Comparison of ENCODE assay signal across 1 cellular context in the genomic region with DNA sequence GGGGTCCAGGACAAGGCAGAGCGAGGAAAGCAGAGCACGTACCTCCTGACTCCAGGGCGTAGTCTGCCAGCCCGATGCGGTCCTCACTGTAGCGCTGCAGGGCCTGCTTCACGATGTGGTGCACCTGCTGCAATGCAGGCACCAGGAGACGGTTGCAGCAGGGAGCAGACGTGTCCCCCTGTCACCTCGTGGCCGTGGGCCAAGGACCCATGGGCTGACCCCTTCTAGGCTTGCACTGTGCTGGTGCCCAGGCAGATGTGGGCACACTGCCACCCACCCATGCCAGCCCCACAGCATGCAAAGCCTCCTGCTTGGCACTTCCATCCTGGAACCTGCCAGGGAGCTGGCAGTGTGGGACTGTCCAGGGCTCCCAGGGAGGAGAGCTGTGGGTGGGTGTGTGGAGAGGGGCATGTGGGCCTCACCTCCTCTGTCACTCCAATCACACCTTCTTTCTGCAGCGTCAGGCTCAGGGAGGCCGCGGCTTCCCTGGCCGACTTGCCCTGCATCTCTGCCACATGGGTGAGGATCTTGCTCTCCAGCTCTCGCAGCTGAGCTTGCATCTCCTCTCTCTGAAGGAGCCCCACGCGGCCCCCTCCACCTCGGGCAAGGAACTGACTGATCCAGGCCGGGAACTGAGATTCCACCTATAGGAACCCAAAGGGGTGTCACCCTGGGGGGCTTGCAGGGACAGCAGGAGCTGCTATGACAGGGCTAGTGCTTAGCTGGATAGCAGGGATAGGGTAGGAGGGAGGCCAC.
TF ChIP-seq lines count a peak whose summit lies in the region.

No MANE protein-coding gene starts in this region.

TF ChIP-seq in IMR-90, 13 proteins besides CTCF, POLR2A, EP300 and RAD21:
- TF ChIP-seq CEBPB (IDR thresholded peaks at IDR 0.05; ENCODE audit: low read depth, low read length): no peak
- TF ChIP-seq BHLHE40 (IDR thresholded peaks at IDR 0.05; ENCODE audit: low read depth, low read length): no peak
- TF ChIP-seq FOS (IDR thresholded peaks at IDR 0.05; ENCODE audit: low read depth, low read length): no peak
- TF ChIP-seq, protein P1, sequence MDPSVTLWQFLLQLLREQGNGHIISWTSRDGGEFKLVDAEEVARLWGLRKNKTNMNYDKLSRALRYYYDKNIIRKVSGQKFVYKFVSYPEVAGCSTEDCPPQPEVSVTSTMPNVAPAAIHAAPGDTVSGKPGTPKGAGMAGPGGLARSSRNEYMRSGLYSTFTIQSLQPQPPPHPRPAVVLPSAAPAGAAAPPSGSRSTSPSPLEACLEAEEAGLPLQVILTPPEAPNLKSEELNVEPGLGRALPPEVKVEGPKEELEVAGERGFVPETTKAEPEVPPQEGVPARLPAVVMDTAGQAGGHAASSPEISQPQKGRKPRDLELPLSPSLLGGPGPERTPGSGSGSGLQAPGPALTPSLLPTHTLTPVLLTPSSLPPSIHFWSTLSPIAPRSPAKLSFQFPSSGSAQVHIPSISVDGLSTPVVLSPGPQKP (IDR thresholded peaks at IDR 0.05; ENCODE audit: borderline replicate concordance, low read depth, low read length): no peak
- no peak for TF ChIP-seq CHD1 (IDR thresholded peaks at IDR 0.05; ENCODE audit: low read depth, low read length)
- TF ChIP-seq, protein P2, sequence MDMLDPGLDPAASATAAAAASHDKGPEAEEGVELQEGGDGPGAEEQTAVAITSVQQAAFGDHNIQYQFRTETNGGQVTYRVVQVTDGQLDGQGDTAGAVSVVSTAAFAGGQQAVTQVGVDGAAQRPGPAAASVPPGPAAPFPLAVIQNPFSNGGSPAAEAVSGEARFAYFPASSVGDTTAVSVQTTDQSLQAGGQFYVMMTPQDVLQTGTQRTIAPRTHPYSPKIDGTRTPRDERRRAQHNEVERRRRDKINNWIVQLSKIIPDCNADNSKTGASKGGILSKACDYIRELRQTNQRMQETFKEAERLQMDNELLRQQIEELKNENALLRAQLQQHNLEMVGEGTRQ (IDR thresholded peaks at IDR 0.05; ENCODE audit: low read depth, low read length): no peak
- no peak for TF ChIP-seq NFE2L2 (IDR thresholded peaks at IDR 0.05; ENCODE audit: low read depth, low read length)
- TF ChIP-seq RCOR1 (IDR thresholded peaks at IDR 0.05; ENCODE audit: insufficient replicate concordance, low read length): no peak
- no peak for TF ChIP-seq MAZ (IDR thresholded peaks at IDR 0.05; ENCODE audit: borderline replicate concordance, low read depth, low read length)
- no peak for TF ChIP-seq MAFK (IDR thresholded peaks at IDR 0.05; ENCODE audit: low read depth, low read length)
- no peak for TF ChIP-seq SMC3 (IDR thresholded peaks at IDR 0.05; ENCODE audit: low read depth, low read length)
- no peak for TF ChIP-seq RFX5 (IDR thresholded peaks at IDR 0.05; ENCODE audit: low read depth, low read length)
- TF ChIP-seq MXI1 (IDR thresholded peaks at IDR 0.05; ENCODE audit: borderline replicate concordance, low read depth, low read length): no peak
TF ChIP-seq in IMR-90: peak in this region for 0.
